Comparison of ENCODE assay signal across 28 cellular contexts in the genomic region with DNA sequence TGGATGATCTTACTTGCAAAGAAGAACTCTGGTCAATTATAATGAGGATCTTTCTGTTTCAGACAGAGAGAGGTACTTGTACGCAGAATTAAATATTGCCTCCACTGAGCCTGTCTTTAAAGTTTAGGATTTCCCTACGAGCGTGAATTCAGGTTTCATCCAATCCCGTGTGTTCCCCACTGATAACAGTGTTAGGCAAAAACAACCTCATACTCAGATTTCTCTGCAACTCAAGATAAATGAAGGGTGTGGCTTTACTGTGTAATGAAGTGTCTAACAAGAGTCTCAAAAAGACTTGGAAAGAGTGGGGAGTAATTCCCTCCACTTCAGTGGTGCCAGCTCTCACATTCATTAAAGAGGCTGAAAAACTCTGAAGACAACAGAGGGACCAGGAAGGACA.
"Had no signal": no experiment of that assay in that cellular context is flagged by ENCODE, and none has a peak within 500 bp of the region (broad histone marks: within the 10 kb centered on the region; RNA-seq: fewer than 3 reads in every experiment).

No MANE protein-coding gene starts in this region.

- H3K9ac ChIP-seq: parathyroid adenoma had no signal

- H3K36me3 ChIP-seq: neutrophil, ovary, right lobe of liver, sigmoid colon, suprapubic skin, tibial artery, transverse colon, upper lobe of right lung, uterus had no signal

- H3K79me2 ChIP-seq: parathyroid adenoma had no signal

- DNase-seq: naive thymus-derived CD8-positive, alpha-beta T cell; nephron progenitor cell; nucleus accumbens; ovary; posterior cingulate gyrus; psoas muscle; right cardiac atrium; right lobe of liver; sigmoid colon; small intestine; stimulated activated CD4-positive, alpha-beta T cell treated with anti-CD3 and anti-CD28 coated beads, Interleukin-15, amount 100 ng/mL, for 24 hours; stimulated activated CD4-positive, alpha-beta T cell treated with anti-CD3 and anti-CD28 coated beads, Interleukin-4, amount 100 ng/mL, for 1 hour; stimulated activated CD4-positive, alpha-beta T cell treated with anti-CD3 and anti-CD28 coated beads, Interleukin-4, amount 100 ng/mL, for 4 hours; stimulated activated CD8-positive, alpha-beta memory T cell treated with anti-CD3 and anti-CD28 coated beads, Interleukin-4, amount 100 ng/mL, for 48 hours; stimulated activated naive CD4-positive, alpha-beta T cell; stimulated activated naive CD8-positive, alpha-beta T cell treated with anti-CD3 and anti-CD28 coated beads, Interleukin-15, amount 100 ng/mL, for 72 hours; stimulated activated naive CD8-positive, alpha-beta T cell treated with anti-CD3 and anti-CD28 coated beads, Interleukin-15, Interleukin-2, amounts not matched to agents 100 U/mL and 50 U/mL, for 24 hours; substantia nigra; testis; tibial artery; transverse colon; upper lobe of right lung; uterus had no signal

- H3K27ac ChIP-seq: neutrophil, ovary, parathyroid adenoma, psoas muscle, right lobe of liver, sigmoid colon, suprapubic skin, testis, tibial artery, transverse colon, upper lobe of right lung, uterus had no signal

- H2AFZ ChIP-seq: parathyroid adenoma had no signal

- H3K4me1 ChIP-seq: parathyroid adenoma, psoas muscle, right lobe of liver, sigmoid colon, suprapubic skin, testis, tibial artery, transverse colon, upper lobe of right lung, uterus had no signal

- H3K27me3 ChIP-seq: neutrophil, ovary, right lobe of liver, sigmoid colon, suprapubic skin, testis, tibial artery, transverse colon, upper lobe of right lung, uterus had no signal

- H3K4me3 ChIP-seq: ovary, psoas muscle, right lobe of liver, sigmoid colon, suprapubic skin, testis, tibial artery, transverse colon, upper lobe of right lung, uterus had no signal

- H3K9me3 ChIP-seq: neutrophil, ovary, psoas muscle, right lobe of liver, sigmoid colon, testis, tibial artery, transverse colon, upper lobe of right lung, uterus had no signal

- ATAC-seq: naive thymus-derived CD8-positive, alpha-beta T cell; natural killer cell treated with Interleukin-12 subunit alpha and Interleukin-12 subunit beta and Interleukin-15 and Interleukin-18, amount 100 ng/mL, for 72 hours; psoas muscle; right cardiac atrium; right lobe of liver; stimulated activated memory B cell treated with anti-CD40 and anti-IgM and Interleukin-4, amounts not matched to agents 10 μg/mL and 1 μg/mL and 100 μg/mL, for 72 hours; stimulated activated naive CD8-positive, alpha-beta T cell treated with anti-CD3 and anti-CD28 coated beads, Interleukin-15, amount 100 ng/mL, for 72 hours; stimulated activated naive CD8-positive, alpha-beta T cell treated with anti-CD3 and anti-CD28 coated beads, Interleukin-15, Interleukin-2, amounts not matched to agents 100 U/mL and 50 U/mL, for 24 hours; upper lobe of right lung had no signal
